Comparison of ENCODE assay signal across 1 cellular context in genomic region chr5:178564842-178565550, GRCh38.
A peak's percentile ranks its signal among the peaks of the same experiment; 100 is the strongest.
TF ChIP-seq lines count a peak whose summit lies in the region.

No MANE protein-coding gene starts in this region.

TF ChIP-seq in K562, 482 proteins besides CTCF, POLR2A, EP300 and RAD21:
- TF ChIP-seq LEF1 (IDR thresholded peaks at IDR 0.05) (no peak), SAFB (IDR thresholded peaks at IDR 0.05; ENCODE audit: borderline replicate concordance, low read depth, low read length) (no peak), ZNF316 (IDR thresholded peaks at IDR 0.05) (peak; percentile 44; the same call in 1 of the 2 replicates)
- TF ChIP-seq, protein P1, sequence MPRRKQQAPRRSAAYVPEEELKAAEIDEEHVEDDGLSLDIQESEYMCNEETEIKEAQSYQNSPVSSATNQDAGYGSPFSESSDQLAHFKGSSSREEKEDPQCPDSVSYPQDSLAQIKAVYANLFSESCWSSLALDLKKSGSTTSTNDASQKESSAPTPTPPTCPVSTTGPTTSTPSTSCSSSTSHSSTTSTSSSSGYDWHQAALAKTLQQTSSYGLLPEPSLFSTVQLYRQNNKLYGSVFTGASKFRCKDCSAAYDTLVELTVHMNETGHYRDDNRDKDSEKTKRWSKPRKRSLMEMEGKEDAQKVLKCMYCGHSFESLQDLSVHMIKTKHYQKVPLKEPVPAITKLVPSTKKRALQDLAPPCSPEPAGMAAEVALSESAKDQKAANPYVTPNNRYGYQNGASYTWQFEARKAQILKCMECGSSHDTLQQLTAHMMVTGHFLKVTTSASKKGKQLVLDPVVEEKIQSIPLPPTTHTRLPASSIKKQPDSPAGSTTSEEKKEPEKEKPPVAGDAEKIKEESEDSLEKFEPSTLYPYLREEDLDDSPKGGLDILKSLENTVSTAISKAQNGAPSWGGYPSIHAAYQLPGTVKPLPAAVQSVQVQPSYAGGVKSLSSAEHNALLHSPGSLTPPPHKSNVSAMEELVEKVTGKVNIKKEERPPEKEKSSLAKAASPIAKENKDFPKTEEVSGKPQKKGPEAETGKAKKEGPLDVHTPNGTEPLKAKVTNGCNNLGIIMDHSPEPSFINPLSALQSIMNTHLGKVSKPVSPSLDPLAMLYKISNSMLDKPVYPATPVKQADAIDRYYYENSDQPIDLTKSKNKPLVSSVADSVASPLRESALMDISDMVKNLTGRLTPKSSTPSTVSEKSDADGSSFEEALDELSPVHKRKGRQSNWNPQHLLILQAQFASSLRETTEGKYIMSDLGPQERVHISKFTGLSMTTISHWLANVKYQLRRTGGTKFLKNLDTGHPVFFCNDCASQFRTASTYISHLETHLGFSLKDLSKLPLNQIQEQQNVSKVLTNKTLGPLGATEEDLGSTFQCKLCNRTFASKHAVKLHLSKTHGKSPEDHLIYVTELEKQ (CRISPR knock-in tag; IDR thresholded peaks at IDR 0.05), result no peak
TF ChIP-seq in K562: peak in this region for 1.
